ENCODE assay signal across 1 cellular context in genomic region chr2:43041661-43042360, GRCh38.
A peak's percentile ranks its signal among the peaks of the same experiment; 100 is the strongest.
TF ChIP-seq lines count a peak whose summit lies in the region.

No MANE protein-coding gene starts in this region.

TF ChIP-seq in HEK293, 187 proteins besides CTCF, POLR2A, EP300 and RAD21 (continued from another document):
- TF ChIP-seq ZNF555 (tag by site-specific recombination; conservative IDR thresholded peaks at IDR 0.05) (no peak), ZBTB44 (tag by site-specific recombination; IDR thresholded peaks at IDR 0.05) (0 out of 2 replicates have a peak, but pooled peaks have one; percentile 31), SALL2 (tag by site-specific recombination; IDR thresholded peaks at IDR 0.05; ENCODE audit: borderline replicate concordance) (no peak), ZNF501 (tag by site-specific recombination; IDR thresholded peaks at IDR 0.05) (no peak), ZNF776 (tag by site-specific recombination; IDR thresholded peaks at IDR 0.05; ENCODE audit: borderline replicate concordance) (no peak), ZNF624 (tag by site-specific recombination; IDR thresholded peaks at IDR 0.05) (no peak), ZNF416 (tag by site-specific recombination; IDR thresholded peaks at IDR 0.05) (no peak), ZBTB20 (tag by site-specific recombination; IDR thresholded peaks at IDR 0.05) (peak; percentile 77), ATF2 (tag by site-specific recombination; IDR thresholded peaks at IDR 0.05; ENCODE audit: low read depth) (no peak), ZNF433 (tag by site-specific recombination; IDR thresholded peaks at IDR 0.05; ENCODE audit: low read depth) (no peak), PRDM4 (tag by site-specific recombination; IDR thresholded peaks at IDR 0.05) (no peak), ZNF580 (tag by site-specific recombination; IDR thresholded peaks at IDR 0.05) (no peak), ZNF132 (tag by site-specific recombination; IDR thresholded peaks at IDR 0.05; ENCODE audit: borderline replicate concordance) (no peak), ZNF138 (tag by site-specific recombination; IDR thresholded peaks at IDR 0.05; ENCODE audit: borderline replicate concordance) (no peak), MYNN (tag by site-specific recombination; IDR thresholded peaks at IDR 0.05; ENCODE audit: borderline replicate concordance) (no peak), ZBTB11 (tag by site-specific recombination; conservative IDR thresholded peaks at IDR 0.05; ENCODE audit: low read depth) (no peak), ZFHX2 (tag by site-specific recombination; conservative IDR thresholded peaks at IDR 0.05) (no peak), SP7 (tag by site-specific recombination; IDR thresholded peaks at IDR 0.05) (peak; percentile 89), ZSCAN5A (tag by site-specific recombination; IDR thresholded peaks at IDR 0.05) (no peak), ZNF654 (tag by site-specific recombination; IDR thresholded peaks at IDR 0.05; ENCODE audit: low read depth) (no peak), ZNF664 (tag by site-specific recombination; IDR thresholded peaks at IDR 0.05) (no peak), ZSCAN18 (tag by site-specific recombination; IDR thresholded peaks at IDR 0.05) (no peak), ZNF544 (tag by site-specific recombination; IDR thresholded peaks at IDR 0.05) (no peak), ZBTB26 (tag by site-specific recombination; optimal IDR thresholded peaks at IDR 0.05) (no peak), ZBTB21 (tag by site-specific recombination; IDR thresholded peaks at IDR 0.05) (0 out of 2 replicates have a peak, but pooled peaks have one; percentile 46), ZNF391 (tag by site-specific recombination; IDR thresholded peaks at IDR 0.05; ENCODE audit: borderline replicate concordance, low read depth) (no peak), ZNF660 (tag by site-specific recombination; IDR thresholded peaks at IDR 0.05) (peak; percentile 70), ZNF157 (tag by site-specific recombination; IDR thresholded peaks at IDR 0.05) (no peak), ZEB2 (tag by site-specific recombination; IDR thresholded peaks at IDR 0.05) (peak; percentile 45; the same call in 1 of the 2 replicates)
TF ChIP-seq in HEK293: peak in this region for 22.
